Comparison of ENCODE assay signal across 8 cellular contexts in genomic region chr1:151993734-151994496, GRCh38. TPM values are rescaled to one million over a fixed set of nuclear protein-coding genes. Genes with fewer than 3 reads are reported as not detected.
DNase-seq lines count a peak whose midpoint lies in the region; ATAC-seq and TF ChIP-seq lines count a peak whose summit lies in the region.

TSS of gene S100A10 (minus strand) at chr1:151993859. CDS start at chr1:151986230, 7,629 bp downstream.

- H3K4me3 ChIP-seq in BLaER1 (peak within 1 kb of the TSS; percentile 73), adipocyte (ENCODE audit: low read length) (peak within 1 kb of the TSS; percentile 97), heart left ventricle (peak within 1 kb of the TSS; percentile 70 to 97 (median 86)), rectal smooth muscle tissue (ENCODE audit: low read length) (peak within 1 kb of the TSS; percentile 96)

- ATAC-seq in HG02885 (IDR thresholded peaks at IDR 0.05; ENCODE audit: poor library complexity, unreplicated experiment) (peak; percentile 47), heart left ventricle (peak; percentile 71 to 89 (median 85)), GM21423 (IDR thresholded peaks at IDR 0.05; ENCODE audit: unreplicated experiment) (no peak), HG03342 (IDR thresholded peaks at IDR 0.05; ENCODE audit: unreplicated experiment) (no peak)

- H3K36me3 ChIP-seq in BLaER1 (no peaks in the 10 kb centered on the region), adipocyte (ENCODE audit: control insufficient read depth, insufficient read depth, low read length, severe bottlenecking) (no peaks in the 10 kb centered on the region), heart left ventricle (no peaks in the 10 kb centered on the region), rectal smooth muscle tissue (ENCODE audit: control insufficient read depth, insufficient read depth, low read length) (no peaks in the 10 kb centered on the region)

- peak within 1 kb of the TSS; percentile 73 for H3K9ac ChIP-seq in BLaER1
- H3K9ac ChIP-seq in adipocyte (ENCODE audit: low read length), result peak within 1 kb of the TSS; percentile 99
- peak within 1 kb of the TSS; percentile 99 for H3K9ac ChIP-seq in rectal smooth muscle tissue (ENCODE audit: low read length)

- WGBS in heart left ventricle, 4 donors, result 2 to 5% (median 3%) methylated on average over 12 to 69 of the region's 69 CpGs

- H3K9me3 ChIP-seq in BLaER1 (peaks cover 12% of the 10 kb centered on the region), adipocyte (ENCODE audit: control insufficient read depth, low read length) (no peaks in the 10 kb centered on the region), heart left ventricle (no peaks in the 10 kb centered on the region)

- H3K27ac ChIP-seq in BLaER1 (peak within 1 kb of the TSS; percentile 28; the same call in 1 of the 2 replicates), heart left ventricle (peak within 1 kb of the TSS; percentile 87 to 97 (median 92)), rectal smooth muscle tissue (ENCODE audit: low read depth, low read length) (peak within 1 kb of the TSS; percentile 80)

- intact Hi-C loops in T-helper 1 cell treated with Interleukin-12 subunit alpha and Interleukin-12 subunit beta and Interleukin-4 antibody, amounts not matched to agents 30 ng/mL and 1 ng/mL, for 36 hours (cut with micrococcal nuclease), result loop anchor here (1.0 to 5.0 kb wide), 8 partner anchors 10 to 537 kb away; partner anchors contain the start of genes C2CD4D, POGZ, SNX27 and TDRKH
- intact Hi-C loops in heart left ventricle (cut with DNase I), result loop anchor here in 4 of 10 donors (2.0 to 5.0 kb wide), 2 partner anchors 25 to 47 kb away; no protein-coding TSS in a partner anchor

- H3K27me3 ChIP-seq in BLaER1 (no peaks in the 10 kb centered on the region), adipocyte (replicated peaks; ENCODE audit: control insufficient read depth, insufficient read depth, low read length) (no peaks in the 10 kb centered on the region), heart left ventricle (no peaks in the 10 kb centered on the region), rectal smooth muscle tissue (ENCODE audit: control insufficient read depth, insufficient read depth, low read length) (no peaks in the 10 kb centered on the region)

- peak within 1 kb of the TSS; percentile 80 for H3K4me2 ChIP-seq in BLaER1

- peak in 1 of 2 donors; percentile 77 for TF ChIP-seq POLR2A in heart left ventricle (IDR thresholded peaks at IDR 0.05)

- DNase-seq in adipocyte (ENCODE audit: low read depth), result peak; percentile 93
- DNase-seq in heart left ventricle, result peak; percentile 85 to 92 (median 88)

- peaks cover 48% of the 10 kb centered on the region for H3K4me1 ChIP-seq in BLaER1
- H3K4me1 ChIP-seq in adipocyte (ENCODE audit: control insufficient read depth, insufficient read depth, low read length), result peaks cover 48% of the 10 kb centered on the region
- peaks cover 8 to 56% (median 42%) of the 10 kb centered on the region in 12 donors for H3K4me1 ChIP-seq in heart left ventricle
- H3K4me1 ChIP-seq in rectal smooth muscle tissue (ENCODE audit: control insufficient read depth, insufficient read depth, low read length), result peaks cover 32% of the 10 kb centered on the region

- TF ChIP-seq CTCF in heart left ventricle (IDR thresholded peaks at IDR 0.05), result no peak

- H4K20me1 ChIP-seq in BLaER1, result peaks cover 9% of the 10 kb centered on the region

RNA-seq across cellular contexts. Expression of gene S100A10, which starts in this region (rescaled TPM):
- total RNA-seq in T-helper 1 cell treated with Interleukin-12 subunit alpha and Interleukin-12 subunit beta and Interleukin-4 antibody, amounts not matched to agents 30 ng/mL and 1 ng/mL, for 36 hours, result 263 and 272 TPM in 2 replicates
- total RNA-seq in heart left ventricle, result 100 to 1,000 TPM in 7 of 9 donors, 10 to 100 TPM in 2; 55.5 to 403 (median 156) TPM
- polyA plus RNA-seq in heart left ventricle, result 100 to 1,000 TPM; 258 to 387 TPM

Comparison
In these comparisons a context has a peak if more than half of its experiments do, and no peak if none do; other contexts are left out.
1. H3K27ac ChIP-seq: peak in every context shown above with its lines; median percentile 92 in heart left ventricle; 80 in rectal smooth muscle tissue; 28 in BLaER1.
2. ATAC-seq: peak in HG02885 (single experiment) and heart left ventricle (4 of 4); none in GM21423 (single experiment) and HG03342 (single experiment).
3. Peak in every context shown above with its lines, with median percentiles within 50 percentile points of each other: H3K4me3 ChIP-seq and H3K9ac ChIP-seq.